Comparison of ENCODE assay signal across 24 cellular contexts in the genomic region with DNA sequence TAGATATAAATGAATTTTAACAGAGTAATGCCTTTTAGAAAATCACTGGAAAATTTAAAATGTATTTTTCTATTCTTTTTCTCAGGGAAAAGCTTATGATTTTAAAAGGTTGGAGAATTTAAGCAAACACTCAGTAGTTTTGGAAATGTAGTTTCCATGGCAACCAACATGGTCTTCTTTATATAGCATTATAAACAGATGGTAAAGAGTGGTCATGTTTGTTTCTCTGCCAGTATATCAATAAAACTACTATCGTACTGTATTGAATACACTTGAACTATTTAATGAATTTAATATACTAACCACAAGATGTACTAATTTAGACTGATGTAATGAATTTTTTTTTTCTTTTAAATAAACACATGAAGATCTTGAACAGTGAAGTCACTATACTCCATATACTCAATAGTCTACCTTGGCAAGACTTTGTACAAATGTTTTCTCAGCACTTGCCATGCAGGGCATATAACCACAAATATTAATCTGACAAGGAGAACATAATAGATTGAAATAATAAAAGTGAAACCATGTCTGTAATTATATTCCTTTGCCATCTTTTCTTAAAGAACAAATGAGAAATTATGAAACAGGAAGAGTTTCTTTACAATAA.
DNase-seq lines count a peak whose midpoint lies in the region; ATAC-seq, FAIRE-seq and TF ChIP-seq lines count a peak whose summit lies in the region.
"Had no signal": no experiment of that assay in that cellular context is flagged by ENCODE, and none has a peak within 500 bp of the region (broad histone marks: within the 10 kb centered on the region; RNA-seq: fewer than 3 reads in every experiment).

No MANE protein-coding gene starts in this region.

- H3K27me3 ChIP-seq in astrocyte (ENCODE audit: insufficient read depth, low read length) (no peaks in the 10 kb centered on the region), fibroblast of lung (ENCODE audit: control insufficient read depth, insufficient read depth, low read length) (no peaks in the 10 kb centered on the region), upper lobe of right lung (no peaks in the 10 kb centered on the region), vagina (no peaks in the 10 kb centered on the region)
- H3K27me3 ChIP-seq: BE2C, thyroid gland had no signal

- H3K36me3 ChIP-seq in astrocyte (ENCODE audit: insufficient read depth, low read length) (no peaks in the 10 kb centered on the region), fibroblast of lung (ENCODE audit: control insufficient read depth, insufficient read depth, low read length) (no peaks in the 10 kb centered on the region), upper lobe of right lung (no peaks in the 10 kb centered on the region), vagina (no peaks in the 10 kb centered on the region)
- H3K36me3 ChIP-seq: BE2C, HAP-1, thyroid gland had no signal

- H3K4me2 ChIP-seq in astrocyte (ENCODE audit: low read length) (no peak overlapping the region), fibroblast of lung (ENCODE audit: extremely low read depth, insufficient read depth, low read length) (peak overlapping the region; percentile 15)

- H4K20me1 ChIP-seq in astrocyte (ENCODE audit: insufficient read depth, low read length), result no peaks in the 10 kb centered on the region
- H4K20me1 ChIP-seq in fibroblast of lung (ENCODE audit: control insufficient read depth, extremely low read depth, insufficient read depth, low read length), result no peaks in the 10 kb centered on the region

- H3K9ac ChIP-seq in astrocyte (ENCODE audit: low read length), result no peak overlapping the region
- no peak overlapping the region for H3K9ac ChIP-seq in fibroblast of lung (ENCODE audit: insufficient read depth, low read length)

- no peaks in the 10 kb centered on the region for H3K4me1 Mint-ChIP-seq in astrocyte (ENCODE audit: low read depth, unreplicated experiment)
- H3K4me1 Mint-ChIP-seq: natural killer cell; stimulated activated naive CD8-positive, alpha-beta T cell treated with anti-CD3 and anti-CD28 coated beads, Interleukin-15, amount 100 ng/mL, for 72 hours had no signal

- H3K4me3 ChIP-seq in astrocyte (ENCODE audit: insufficient read depth, low read depth, low read length), result no peak overlapping the region
- H3K4me3 ChIP-seq in fibroblast of lung (replicated peaks in 1 of 4; ENCODE audit: control extremely low read depth in 1 of 4, insufficient read depth in 1 of 4, low read depth in 3 of 4, low read length in 4 of 4), result no peak overlapping the region
- peak overlapping the region; percentile 13 for H3K4me3 ChIP-seq in upper lobe of right lung
- no peak overlapping the region for H3K4me3 ChIP-seq in vagina
- H3K4me3 ChIP-seq: HAP-1, skin epidermis, thyroid gland had no signal

- DNase-seq in NCI-H2227 (lab: John Stamatoyannopoulos, UW; ENCODE audit: unreplicated experiment) (peak; percentile 1), NCI-H2227 treated with DMSO at 0.1 percent for 48 hours (lab: John Stamatoyannopoulos, UW) (no peak), astrocyte (ENCODE audit: low read depth) (no peak), fibroblast of lung (ENCODE audit: low read depth in 2 of 2) (peak; percentile 26 to 51), upper lobe of right lung (no peak), vagina (ENCODE audit: extremely low spot score in 2 of 2) (no peak)
- no peak for DNase-seq in activated CD4-positive, alpha-beta T cell treated with anti-CD3 and anti-CD28 coated beads, Interleukin-2, amount 50 U/mL, for 48 hours
- DNase-seq: activated CD4-positive, alpha-beta T cell treated with anti-CD3 and anti-CD28 coated beads, Interleukin-2, amount 50 U/mL, for 4 hours; activated naive CD4-positive, alpha-beta T cell treated with anti-CD3 and anti-CD28 coated beads for 36 hours; CD8-positive, alpha-beta memory T cell; kidney; natural killer cell; NCI-H1105; NCI-H524 treated with DMSO at 0.1 percent for 48 hours; stimulated activated naive CD8-positive, alpha-beta T cell treated with anti-CD3 and anti-CD28 coated beads, Interleukin-15, amount 100 ng/mL, for 72 hours; thyroid gland had no signal

- ATAC-seq in upper lobe of right lung (peak; percentile 64), GM19452 (IDR thresholded peaks at IDR 0.05; ENCODE audit: unreplicated experiment) (no peak)
- ATAC-seq: natural killer cell; stimulated activated naive CD8-positive, alpha-beta T cell treated with anti-CD3 and anti-CD28 coated beads, Interleukin-15, amount 100 ng/mL, for 72 hours had no signal

- no peak overlapping the region for H2AFZ ChIP-seq in astrocyte (ENCODE audit: low read depth, low read length)
- no peak overlapping the region for H2AFZ ChIP-seq in fibroblast of lung (ENCODE audit: low read length)

- H3K9me3 ChIP-seq in astrocyte (ENCODE audit: insufficient read depth, low read depth, low read length) (no peaks in the 10 kb centered on the region), fibroblast of lung (ENCODE audit: control insufficient read depth, insufficient read depth, low read depth, low read length) (no peaks in the 10 kb centered on the region), upper lobe of right lung (no peaks in the 10 kb centered on the region), vagina (no peaks in the 10 kb centered on the region)
- H3K9me3 ChIP-seq: BE2C, HAP-1, thyroid gland had no signal

- TF ChIP-seq POLR2A in vagina (IDR thresholded peaks at IDR 0.05), result no peak

- H3K27ac ChIP-seq in astrocyte (ENCODE audit: low read depth, low read length) (no peak overlapping the region), fibroblast of lung (ENCODE audit: insufficient read depth, low read length) (no peak overlapping the region), upper lobe of right lung (peak overlapping the region; percentile 15), vagina (no peak overlapping the region)
- H3K27ac ChIP-seq: skin epidermis, thyroid gland had no signal

- no peaks in the 10 kb centered on the region for H3K9me3 Mint-ChIP-seq in astrocyte (ENCODE audit: unreplicated experiment)
- H3K9me3 Mint-ChIP-seq: activated naive CD4-positive, alpha-beta T cell treated with anti-CD3 and anti-CD28 coated beads for 36 hours; activated T-helper 1 cell treated with anti-CD3 and anti-CD28 coated beads, Interleukin-12 subunit alpha, Interleukin-12 subunit beta, Interleukin-2, Interleukin-4 antibody, amounts not matched to agents 30 ng/mL and 10 ng/mL and 1 ng/mL, durations not matched to agents 14 hours and 24 hours and 36 hours; CD8-positive, alpha-beta memory T cell; dendritic cell treated with granulocyte-macrophage colony-stimulating factor and Interleukin-4, amounts not matched to agents 40 ng/mL and 50 ng/mL, for 4 days; natural killer cell; stimulated activated naive CD8-positive, alpha-beta T cell treated with anti-CD3 and anti-CD28 coated beads, Interleukin-15, amount 100 ng/mL, for 72 hours had no signal

- no peaks in the 10 kb centered on the region for H3K36me3 Mint-ChIP-seq in astrocyte (ENCODE audit: low read depth, unreplicated experiment)
- H3K36me3 Mint-ChIP-seq: CD8-positive, alpha-beta memory T cell; natural killer cell had no signal

- H3K27ac Mint-ChIP-seq in astrocyte (ENCODE audit: unreplicated experiment), result no peak overlapping the region
- H3K27ac Mint-ChIP-seq: activated naive CD4-positive, alpha-beta T cell treated with anti-CD3 and anti-CD28 coated beads for 36 hours; activated T-helper 1 cell treated with anti-CD3 and anti-CD28 coated beads, Interleukin-12 subunit alpha, Interleukin-12 subunit beta, Interleukin-2, Interleukin-4 antibody, amounts not matched to agents 30 ng/mL and 10 ng/mL and 1 ng/mL, durations not matched to agents 14 hours and 24 hours and 36 hours; dendritic cell treated with granulocyte-macrophage colony-stimulating factor and Interleukin-4, amounts not matched to agents 40 ng/mL and 50 ng/mL, for 4 days; natural killer cell; stimulated activated naive CD8-positive, alpha-beta T cell treated with anti-CD3 and anti-CD28 coated beads, Interleukin-15, amount 100 ng/mL, for 72 hours had no signal

- intact Hi-C loops in upper lobe of right lung (cut with DNase I), result no loop called here
- intact Hi-C loops in vagina (cut with DNase I), result no loop called here

- no peak for TF ChIP-seq CTCF in astrocyte (IDR thresholded peaks at IDR 0.05; ENCODE audit: insufficient read depth, low read depth, low read length)
- TF ChIP-seq CTCF in fibroblast of lung (conservative IDR thresholded peaks at IDR 0.05 in 1 of 2, IDR thresholded peaks at IDR 0.05 in 1 of 2; ENCODE audit: low read depth in 1 of 2, low read length in 2 of 2), result no peak
- no peak for TF ChIP-seq CTCF in upper lobe of right lung (IDR thresholded peaks at IDR 0.05)
- no peak for TF ChIP-seq CTCF in vagina (IDR thresholded peaks at IDR 0.05)

- H3K4me1 ChIP-seq in astrocyte (ENCODE audit: insufficient read depth, low read length), result no peaks in the 10 kb centered on the region
- peaks cover 3% of the 10 kb centered on the region for H3K4me1 ChIP-seq in fibroblast of lung (ENCODE audit: control insufficient read depth, extremely low read depth, insufficient read depth, low read length)
- no peaks in the 10 kb centered on the region for H3K4me1 ChIP-seq in upper lobe of right lung
- H3K4me1 ChIP-seq in vagina, result no peaks in the 10 kb centered on the region
- H3K4me1 ChIP-seq: BE2C, HAP-1 had no signal

- H3K79me2 ChIP-seq in astrocyte (ENCODE audit: insufficient read depth, low read length), result no peaks in the 10 kb centered on the region
- H3K79me2 ChIP-seq in fibroblast of lung (ENCODE audit: control insufficient read depth, insufficient read depth, low read length), result no peaks in the 10 kb centered on the region

- no peaks in the 10 kb centered on the region for H3K27me3 Mint-ChIP-seq in astrocyte (ENCODE audit: low read depth, unreplicated experiment)
- H3K27me3 Mint-ChIP-seq: CD8-positive, alpha-beta memory T cell; dendritic cell treated with granulocyte-macrophage colony-stimulating factor and Interleukin-4, amounts not matched to agents 40 ng/mL and 50 ng/mL, for 4 days; stimulated activated naive CD8-positive, alpha-beta T cell treated with anti-CD3 and anti-CD28 coated beads, Interleukin-15, amount 100 ng/mL, for 72 hours had no signal

- FAIRE-seq in astrocyte (lab: Jason Lieb, UNC), result peak; percentile 50
- FAIRE-seq: endothelial cell of umbilical vein, kidney, RCC 7860 had no signal

- H3K4me3 Mint-ChIP-seq in astrocyte (ENCODE audit: unreplicated experiment), result no peak overlapping the region
- H3K4me3 Mint-ChIP-seq: activated naive CD4-positive, alpha-beta T cell treated with anti-CD3 and anti-CD28 coated beads for 36 hours; activated T-helper 1 cell treated with anti-CD3 and anti-CD28 coated beads, Interleukin-12 subunit alpha, Interleukin-12 subunit beta, Interleukin-2, Interleukin-4 antibody, amounts not matched to agents 30 ng/mL and 10 ng/mL and 1 ng/mL, durations not matched to agents 14 hours and 24 hours and 36 hours; CD8-positive, alpha-beta memory T cell; dendritic cell treated with granulocyte-macrophage colony-stimulating factor and Interleukin-4, amounts not matched to agents 40 ng/mL and 50 ng/mL, for 4 days; natural killer cell; stimulated activated naive CD8-positive, alpha-beta T cell treated with anti-CD3 and anti-CD28 coated beads, Interleukin-15, amount 100 ng/mL, for 72 hours had no signal

Comparison
In these comparisons a context has a peak if more than half of its experiments do, and no peak if none do; other contexts are left out.
1. DNase-seq: peak in NCI-H2227 (single experiment) and fibroblast of lung (2 of 2); none in NCI-H2227 treated with DMSO at 0.1 percent for 48 hours (single experiment), astrocyte (single experiment), upper lobe of right lung (single experiment), activated CD4-positive, alpha-beta T cell treated with anti-CD3 and anti-CD28 coated beads, Interleukin-2, amount 50 U/mL, for 48 hours (0 of 2) and vagina (0 of 2).